ENCODE assay signal across 29 cellular contexts in the genomic region with DNA sequence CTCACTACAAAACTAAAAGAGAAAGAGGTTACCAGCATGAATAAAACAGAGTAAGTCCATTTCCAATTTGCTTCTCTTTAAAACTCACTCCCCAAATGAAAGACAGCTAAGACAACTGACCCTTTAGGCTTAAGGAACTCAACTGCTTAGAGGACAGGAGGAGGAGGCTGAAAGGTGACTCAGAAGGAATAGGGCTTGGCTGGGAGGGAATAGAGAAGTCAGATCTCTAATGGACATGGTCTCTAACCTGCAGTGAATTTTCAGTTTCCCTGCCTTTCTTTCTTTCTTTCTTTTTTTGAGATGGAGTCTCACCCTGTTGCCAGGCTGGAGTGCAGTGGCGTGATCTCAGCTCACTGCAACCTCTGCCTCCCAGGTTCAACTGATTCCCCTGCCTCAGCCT.
DNase-seq lines count a peak whose midpoint lies in the region; ATAC-seq and TF ChIP-seq lines count a peak whose summit lies in the region.
"Had no signal": no experiment of that assay in that cellular context is flagged by ENCODE, and none has a peak within 500 bp of the region (broad histone marks: within the 10 kb centered on the region; RNA-seq: fewer than 3 reads in every experiment).

No MANE protein-coding gene starts in this region.

- DNase-seq in adipocyte (ENCODE audit: low read depth) = peak; percentile 38
- DNase-seq in mesothelial cell of epicardium (ENCODE audit: low spot score in 2 of 2, unreplicated experiment in 2 of 2) = no peak
- no peak for DNase-seq in T-helper 1 cell
- no peak for DNase-seq in SIG-M5 (lab: John Stamatoyannopoulos, UW)
- DNase-seq in mesendoderm = no peak
- DNase-seq: activated CD4-positive, alpha-beta memory T cell treated with anti-CD3 and anti-CD28 coated beads for 36 hours; activated CD4-positive, CD25-positive, alpha-beta regulatory T cell; activated effector memory CD4-positive, alpha-beta T cell treated with Interleukin-2 at 50 U/mL for 16 hours; activated naive CD8-positive, alpha-beta T cell treated with anti-CD3 and anti-CD28 coated beads for 36 hours; AML-193; DMS53; effector memory CD4-positive, alpha-beta T cell; esophagus squamous epithelium; gastrocnemius medialis; H7; hypothalamus; Kasumi-1; left ventricle myocardium superior; NCI-H1092; NCI-H187 treated with DMSO at 0.1 percent for 48 hours; NCI-H526 treated with DMSO at 0.1 percent for 48 hours; RPMI8226; trophoblast cell had no signal

- no peak overlapping the region for H3K4ac ChIP-seq in mesendoderm (ENCODE audit: low read depth, low read length)

- H3K27ac ChIP-seq in ACC112 (ENCODE audit: low read depth, low read length) (peak overlapping the region; percentile 68), HEK293 (ENCODE audit: extremely low read depth, low read depth, low read length) (no peak overlapping the region), mesendoderm (ENCODE audit: low read depth, low read length) (no peak overlapping the region)
- H3K27ac ChIP-seq: gastrocnemius medialis had no signal

- whole genome bisulfite sequencing in mesendoderm (ENCODE audit: extremely low coverage, insufficient coverage, low lambda C conversion rate) = no CpG with 5 or more reads among the region's 1 CpG

- H2AK5ac ChIP-seq in mesendoderm (ENCODE audit: low read length) = no peak overlapping the region

- no peaks in the 10 kb centered on the region for H3K9me3 Mint-ChIP-seq in mesothelial cell of epicardium
- H3K9me3 Mint-ChIP-seq: activated CD4-positive, alpha-beta memory T cell treated with anti-CD3 and anti-CD28 coated beads for 36 hours; activated naive CD8-positive, alpha-beta T cell treated with anti-CD3 and anti-CD28 coated beads for 36 hours had no signal

- H2BK15ac ChIP-seq in mesendoderm (replicated peaks; ENCODE audit: low read depth) = no peak overlapping the region

- H3K9me3 ChIP-seq in HEK293 (ENCODE audit: control insufficient read depth, insufficient read depth, low read depth, low read length) (no peaks in the 10 kb centered on the region), adipocyte (ENCODE audit: control insufficient read depth, low read length) (no peaks in the 10 kb centered on the region)
- H3K9me3 ChIP-seq: esophagus squamous epithelium, gastrocnemius medialis had no signal

- TF ChIP-seq CTCF in HEK293 (tag by site-specific recombination; IDR thresholded peaks at IDR 0.05) (no peak), mesothelial cell of epicardium (IDR thresholded peaks at IDR 0.05; ENCODE audit: unreplicated experiment) (no peak)

- no peak overlapping the region for H3K56ac ChIP-seq in mesendoderm (ENCODE audit: low read length)

- H3K23ac ChIP-seq in mesendoderm (ENCODE audit: low read length) = no peak overlapping the region

- no peak overlapping the region for H3K4me2 ChIP-seq in mesendoderm (ENCODE audit: low read length)

- POLR2A ChIA-PET in HEK293 (lab: Yijun Ruan, JAX) = no interaction called here

- peak overlapping the region; percentile 81 for H3K27ac Mint-ChIP-seq in mesothelial cell of epicardium
- H3K27ac Mint-ChIP-seq: activated CD4-positive, alpha-beta memory T cell treated with anti-CD3 and anti-CD28 coated beads for 36 hours; activated naive CD8-positive, alpha-beta T cell treated with anti-CD3 and anti-CD28 coated beads for 36 hours had no signal

- H3K27me3 Mint-ChIP-seq in mesothelial cell of epicardium (ENCODE audit: low read depth) = no peaks in the 10 kb centered on the region

- no peak overlapping the region for H2BK5ac ChIP-seq in mesendoderm (ENCODE audit: low read length)

- no peak overlapping the region for H2BK120ac ChIP-seq in mesendoderm (ENCODE audit: low read depth, low read length)

- H3K9ac ChIP-seq in adipocyte (ENCODE audit: low read length) = peak overlapping the region; percentile 70
- H3K9ac ChIP-seq in mesendoderm (ENCODE audit: low read length) = no peak overlapping the region

- ATAC-seq in HG02938 (IDR thresholded peaks at IDR 0.05; ENCODE audit: unreplicated experiment) = no peak
- ATAC-seq: gastrocnemius medialis, GM12878, left ventricle myocardium superior had no signal

- no peak overlapping the region for H3K18ac ChIP-seq in mesendoderm (ENCODE audit: low read length)

- no peak overlapping the region for H4K8ac ChIP-seq in mesendoderm (ENCODE audit: low read depth, low read length)

- peak overlapping the region; percentile 39 for H2AFZ ChIP-seq in ACC112 (ENCODE audit: low read length, unreplicated experiment)

- peaks cover 29% of the 10 kb centered on the region for H3K4me1 Mint-ChIP-seq in mesothelial cell of epicardium
- H3K4me1 Mint-ChIP-seq: activated naive CD8-positive, alpha-beta T cell treated with anti-CD3 and anti-CD28 coated beads for 36 hours had no signal

- H3K79me2 ChIP-seq in ACC112 (ENCODE audit: control insufficient read depth, insufficient read depth, low read length, unreplicated experiment) (no peaks in the 10 kb centered on the region), mesendoderm (ENCODE audit: control insufficient read depth, insufficient read depth, low read length) (no peaks in the 10 kb centered on the region)

- no peaks in the 10 kb centered on the region for H3K36me3 Mint-ChIP-seq in mesothelial cell of epicardium
- H3K36me3 Mint-ChIP-seq: activated CD4-positive, alpha-beta memory T cell treated with anti-CD3 and anti-CD28 coated beads for 36 hours; activated naive CD8-positive, alpha-beta T cell treated with anti-CD3 and anti-CD28 coated beads for 36 hours; brain had no signal

- H3K27me3 ChIP-seq in ACC112 (ENCODE audit: insufficient read depth, low read length) (no peaks in the 10 kb centered on the region), adipocyte (replicated peaks; ENCODE audit: control insufficient read depth, insufficient read depth, low read length) (no peaks in the 10 kb centered on the region), mesendoderm (ENCODE audit: insufficient read depth, low read length, poor library complexity) (no peaks in the 10 kb centered on the region)
- H3K27me3 ChIP-seq: gastrocnemius medialis had no signal

- CTCF ChIA-PET in HEK293 (lab: Yijun Ruan, JAX) = interaction anchor here (0.7 kb wide), 1 partner anchor 109 kb away, joined by 5 read pairs; no protein-coding TSS in a partner anchor

- no peak overlapping the region for H4K5ac ChIP-seq in mesendoderm (ENCODE audit: low read length)

- H3K4me1 ChIP-seq in ACC112 (ENCODE audit: control insufficient read depth, insufficient read depth, low read length, unreplicated experiment) = peaks cover 45% of the 10 kb centered on the region
- peaks cover 8% of the 10 kb centered on the region; the same call in 1 of the 2 replicates for H3K4me1 ChIP-seq in HEK293 (ENCODE audit: control insufficient read depth, insufficient read depth, low read length)
- peaks cover 50% of the 10 kb centered on the region for H3K4me1 ChIP-seq in adipocyte (ENCODE audit: control insufficient read depth, insufficient read depth, low read length)
- peaks cover 9% of the 10 kb centered on the region for H3K4me1 ChIP-seq in mesendoderm (ENCODE audit: control insufficient read depth, low read depth, low read length)
- H3K4me1 ChIP-seq: esophagus squamous epithelium, gastrocnemius medialis had no signal

- H3K36me3 ChIP-seq in ACC112 (ENCODE audit: insufficient read depth, low read length) (no peaks in the 10 kb centered on the region), HEK293 (ENCODE audit: control insufficient read depth in 2 of 2, insufficient read depth in 1 of 2, low read length in 2 of 2) (no peaks in the 10 kb centered on the region), adipocyte (ENCODE audit: control insufficient read depth, insufficient read depth, low read length, severe bottlenecking) (no peaks in the 10 kb centered on the region), mesendoderm (ENCODE audit: control insufficient read depth, insufficient read depth, low read length) (no peaks in the 10 kb centered on the region)
- H3K36me3 ChIP-seq: esophagus squamous epithelium, gastrocnemius medialis had no signal

- H3K4me3 ChIP-seq in ACC112 (ENCODE audit: low read depth, low read length) (no peak overlapping the region), HEK293 (ENCODE audit: low read depth, low read length) (no peak overlapping the region), adipocyte (ENCODE audit: low read length) (no peak overlapping the region), mesendoderm (ENCODE audit: low read length) (no peak overlapping the region)
- H3K4me3 ChIP-seq: esophagus squamous epithelium, gastrocnemius medialis, GM12878, skin epidermis had no signal

- H3K79me1 ChIP-seq in mesendoderm (ENCODE audit: low read length) = no peaks in the 10 kb centered on the region

- no peak overlapping the region for H3K4me3 Mint-ChIP-seq in mesothelial cell of epicardium
- H3K4me3 Mint-ChIP-seq: activated CD4-positive, alpha-beta memory T cell treated with anti-CD3 and anti-CD28 coated beads for 36 hours; activated naive CD8-positive, alpha-beta T cell treated with anti-CD3 and anti-CD28 coated beads for 36 hours; brain had no signal

TF ChIP-seq in HEK293, 187 proteins besides CTCF, POLR2A, EP300 and RAD21:
- TF ChIP-seq ZSCAN16 (tag by site-specific recombination; IDR thresholded peaks at IDR 0.05) = no peak
- TF ChIP-seq ZNF266 (tag by site-specific recombination; IDR thresholded peaks at IDR 0.05; ENCODE audit: low read depth) = no peak
- TF ChIP-seq PRDM1 (tag by site-specific recombination; IDR thresholded peaks at IDR 0.05) = peak; percentile 68
- no peak for TF ChIP-seq KLF8 (tag by site-specific recombination; IDR thresholded peaks at IDR 0.05)
- TF ChIP-seq ZNF391 (tag by site-specific recombination; IDR thresholded peaks at IDR 0.05; ENCODE audit: borderline replicate concordance, low read depth) = no peak
